1 cellular context compared by ENCODE assay signal in the genomic region with DNA sequence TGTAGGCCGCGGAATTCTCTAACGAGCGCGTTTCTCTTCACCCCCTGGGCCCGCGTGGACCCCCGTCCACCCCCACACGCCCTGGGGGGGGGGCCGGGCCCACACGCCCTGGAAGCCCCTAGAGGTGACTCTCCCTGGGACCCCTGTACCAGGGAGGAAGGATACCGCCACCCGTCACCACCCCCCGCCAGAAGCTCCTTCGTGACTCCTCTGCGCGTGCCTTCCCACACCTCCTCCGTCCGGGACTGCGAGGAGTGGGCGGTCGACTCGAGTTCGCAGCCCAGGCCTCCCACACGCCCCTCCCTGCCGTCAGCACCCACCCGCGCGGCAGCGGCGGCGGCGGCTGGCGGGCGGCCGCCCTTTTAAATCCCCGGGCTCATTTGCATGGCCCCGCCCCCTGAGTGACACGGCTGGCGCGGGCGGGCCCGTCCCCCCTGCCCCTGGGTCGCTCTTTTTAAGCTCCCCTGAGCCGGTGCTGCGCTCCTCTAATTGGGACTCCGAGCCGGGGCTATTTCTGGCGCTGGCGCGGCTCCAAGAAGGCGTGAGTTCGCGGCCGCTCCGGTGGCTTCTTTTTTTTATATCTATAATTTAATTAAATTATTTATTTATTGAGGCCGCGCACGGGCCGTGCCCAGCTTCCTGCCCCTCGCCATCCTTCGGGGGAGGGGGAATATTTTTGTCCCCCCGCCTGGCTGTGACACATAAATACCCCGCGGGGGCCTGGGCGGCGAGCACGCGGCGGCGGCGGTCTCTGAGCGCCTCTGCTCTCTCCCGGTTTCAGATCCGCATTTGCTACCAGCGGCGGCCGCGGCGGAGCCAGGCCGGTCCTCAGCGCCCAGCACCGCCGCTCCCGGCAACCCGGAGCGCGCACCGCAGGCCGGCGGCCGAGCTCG.
TF ChIP-seq lines count a peak whose summit lies in the region.

A gene with protein sequence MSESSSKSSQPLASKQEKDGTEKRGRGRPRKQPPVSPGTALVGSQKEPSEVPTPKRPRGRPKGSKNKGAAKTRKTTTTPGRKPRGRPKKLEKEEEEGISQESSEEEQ (plus strand): TSS at position 451 of the 893 bp plus-strand sequence. CDS start 3,908 bp downstream, outside the sequence.

TF ChIP-seq in IMR-90, 13 proteins besides CTCF, POLR2A, EP300 and RAD21 (continued from another document):
- TF ChIP-seq, protein P1, sequence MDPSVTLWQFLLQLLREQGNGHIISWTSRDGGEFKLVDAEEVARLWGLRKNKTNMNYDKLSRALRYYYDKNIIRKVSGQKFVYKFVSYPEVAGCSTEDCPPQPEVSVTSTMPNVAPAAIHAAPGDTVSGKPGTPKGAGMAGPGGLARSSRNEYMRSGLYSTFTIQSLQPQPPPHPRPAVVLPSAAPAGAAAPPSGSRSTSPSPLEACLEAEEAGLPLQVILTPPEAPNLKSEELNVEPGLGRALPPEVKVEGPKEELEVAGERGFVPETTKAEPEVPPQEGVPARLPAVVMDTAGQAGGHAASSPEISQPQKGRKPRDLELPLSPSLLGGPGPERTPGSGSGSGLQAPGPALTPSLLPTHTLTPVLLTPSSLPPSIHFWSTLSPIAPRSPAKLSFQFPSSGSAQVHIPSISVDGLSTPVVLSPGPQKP (IDR thresholded peaks at IDR 0.05; ENCODE audit: borderline replicate concordance, low read depth, low read length), result no peak
- peak; percentile 52 for TF ChIP-seq MAZ (IDR thresholded peaks at IDR 0.05; ENCODE audit: borderline replicate concordance, low read depth, low read length)
TF ChIP-seq in IMR-90: peak in this region for 3.
